1 cellular context compared by ENCODE assay signal in the genomic region with DNA sequence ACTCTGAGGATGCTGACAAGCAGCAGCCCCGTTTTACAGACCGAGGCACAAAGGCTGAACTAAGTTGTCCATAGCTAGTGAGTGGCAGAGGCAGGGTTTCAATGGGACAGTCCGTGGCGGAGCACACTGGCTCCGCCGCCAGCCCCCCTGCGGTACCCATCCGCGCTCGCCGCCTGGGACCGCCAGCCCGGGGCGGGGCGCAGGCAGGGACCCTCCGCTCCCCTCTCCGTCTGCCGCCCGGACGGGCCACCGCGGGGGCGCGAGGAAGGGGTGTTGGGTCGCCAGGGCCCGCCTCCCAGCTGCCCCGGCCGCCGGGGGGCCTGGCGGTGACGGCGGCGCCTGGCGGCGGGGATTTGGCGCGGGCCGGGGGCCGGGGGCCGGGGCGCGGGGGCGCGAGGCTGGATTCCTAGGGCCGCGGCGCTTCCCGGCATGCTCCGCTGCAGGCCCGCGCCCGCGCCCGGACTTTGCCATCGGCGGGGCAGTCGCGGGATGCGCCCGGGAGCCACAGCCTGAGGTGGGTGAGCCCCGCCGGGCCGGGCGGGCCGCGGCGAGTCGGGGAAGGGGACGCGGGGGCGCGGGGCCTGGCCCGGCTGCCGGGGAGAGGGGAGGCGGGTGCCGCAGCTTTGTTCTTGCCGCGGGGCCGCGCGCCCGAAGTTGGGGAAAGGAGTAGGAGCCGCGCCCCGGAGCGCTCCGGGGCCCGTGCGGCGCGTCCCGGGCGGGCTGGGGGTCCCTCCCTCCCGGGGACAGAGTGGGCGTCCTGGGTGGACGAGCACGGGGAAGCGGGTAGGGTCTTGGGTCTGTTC.
TF ChIP-seq lines count a peak whose summit lies in the region.

Gene TMEM98 (plus strand): TSS at position 430 of the 803 bp plus-strand sequence. CDS start 3,376 bp downstream, outside the sequence.

TF ChIP-seq in H1, 55 proteins besides CTCF, POLR2A, EP300 and RAD21:
- no peak for TF ChIP-seq MAX (IDR thresholded peaks at IDR 0.05)
- peak; percentile 68 for TF ChIP-seq KDM4A (IDR thresholded peaks at IDR 0.05; ENCODE audit: low read depth, low read length, severe bottlenecking)
- TF ChIP-seq TEAD4 (IDR thresholded peaks at IDR 0.05; ENCODE audit: low read depth, low read length) = no peak
- TF ChIP-seq CREB1 (IDR thresholded peaks at IDR 0.05) = no peak
- TF ChIP-seq ZNF274 (IDR thresholded peaks at IDR 0.05; ENCODE audit: borderline replicate concordance, extremely low read depth, low read length) = no peak
- no peak for TF ChIP-seq SUZ12 (IDR thresholded peaks at IDR 0.05; ENCODE audit: low read length)
- TF ChIP-seq CEBPB (IDR thresholded peaks at IDR 0.05; ENCODE audit: low read depth, low read length) = no peak
- no peak; the same call in 1 of the 2 replicates for TF ChIP-seq TAF1 (IDR thresholded peaks at IDR 0.05; ENCODE audit: low read depth, low read length)
- TF ChIP-seq CBX5 (IDR thresholded peaks at IDR 0.05; ENCODE audit: low read depth, low read length) = no peak
- no peak for TF ChIP-seq GABPA (IDR thresholded peaks at IDR 0.05; ENCODE audit: borderline replicate concordance, insufficient read depth, low read length)
- no peak for TF ChIP-seq CHD2 (IDR thresholded peaks at IDR 0.05; ENCODE audit: low read length)
- no peak for TF ChIP-seq TBP (IDR thresholded peaks at IDR 0.05; ENCODE audit: low read depth, low read length)
- TF ChIP-seq, protein P1, sequence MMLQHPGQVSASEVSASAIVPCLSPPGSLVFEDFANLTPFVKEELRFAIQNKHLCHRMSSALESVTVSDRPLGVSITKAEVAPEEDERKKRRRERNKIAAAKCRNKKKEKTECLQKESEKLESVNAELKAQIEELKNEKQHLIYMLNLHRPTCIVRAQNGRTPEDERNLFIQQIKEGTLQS (IDR thresholded peaks at IDR 0.05; ENCODE audit: insufficient read depth, low read depth, low read length) = no peak
- TF ChIP-seq CTBP2 (IDR thresholded peaks at IDR 0.05; ENCODE audit: borderline replicate concordance, insufficient read depth, insufficient read length, low read length) = no peak
- no peak for TF ChIP-seq POU5F1 (IDR thresholded peaks at IDR 0.05; ENCODE audit: low read depth, low read length)
- no peak for TF ChIP-seq KDM5A (IDR thresholded peaks at IDR 0.05; ENCODE audit: low read length)
- TF ChIP-seq RBBP5 (IDR thresholded peaks at IDR 0.05; ENCODE audit: borderline replicate concordance, low read depth, low read length) = no peak
- no peak for TF ChIP-seq SRF (IDR thresholded peaks at IDR 0.05; ENCODE audit: low read depth, low read length)
- no peak for TF ChIP-seq JUND (IDR thresholded peaks at IDR 0.05; ENCODE audit: low read length)
- TF ChIP-seq ATF2 (IDR thresholded peaks at IDR 0.05; ENCODE audit: low read length) = no peak
- TF ChIP-seq RNF2 (IDR thresholded peaks at IDR 0.05; ENCODE audit: borderline replicate concordance, low read depth, low read length, missing control alignments, poor library complexity, severe bottlenecking) = no peak
- TF ChIP-seq PHF8 (conservative IDR thresholded peaks at IDR 0.05; ENCODE audit: low read depth, low read length) = peak; percentile 57
- TF ChIP-seq ASH2L (IDR thresholded peaks at IDR 0.05; ENCODE audit: low read length) = no peak
- peak; percentile 39; the same call in 1 of the 2 replicates for TF ChIP-seq KDM1A (IDR thresholded peaks at IDR 0.05; ENCODE audit: borderline replicate concordance, low read length)
- no peak for TF ChIP-seq MAFK (IDR thresholded peaks at IDR 0.05; ENCODE audit: low read depth, low read length)
- TF ChIP-seq POLR2AphosphoS5 (IDR thresholded peaks at IDR 0.05; ENCODE audit: low read depth, low read length) = no peak
- TF ChIP-seq NRF1 (IDR thresholded peaks at IDR 0.05; ENCODE audit: low read depth, low read length) = no peak
- no peak for TF ChIP-seq EGR1 (IDR thresholded peaks at IDR 0.05; ENCODE audit: borderline replicate concordance, low read depth, low read length)
- TF ChIP-seq BCL11A (IDR thresholded peaks at IDR 0.05; ENCODE audit: low read depth in 2 of 2, low read length in 2 of 2) = no peak
- 0 out of 4 replicates have a peak, but pooled peaks of 1 of the 2 experiments have one; percentile 23 for TF ChIP-seq HDAC2 (IDR thresholded peaks at IDR 0.05; ENCODE audit: borderline replicate concordance in 1 of 2, low read depth in 2 of 2, low read length in 2 of 2)
- no peak for TF ChIP-seq BACH1 (IDR thresholded peaks at IDR 0.05; ENCODE audit: low read length)
- TF ChIP-seq TCF12 (IDR thresholded peaks at IDR 0.05; ENCODE audit: low read depth, low read length) = no peak
- no peak for TF ChIP-seq SP4 (IDR thresholded peaks at IDR 0.05; ENCODE audit: low read length)
TF ChIP-seq in H1: peak in this region for 4.
